Comparison of ENCODE assay signal across 8 cellular contexts in genomic region chr3:128794788-128795649, GRCh38.
A peak's percentile ranks its signal among the peaks of the same experiment; 100 is the strongest.
DNase-seq lines count a peak whose midpoint lies in the region; ATAC-seq and TF ChIP-seq lines count a peak whose summit lies in the region.

No MANE protein-coding gene starts in this region.

- peak; percentile 67 for ATAC-seq in GM19455 (IDR thresholded peaks at IDR 0.05; ENCODE audit: unreplicated experiment)

- peaks cover 23% of the 10 kb centered on the region for H3K79me2 ChIP-seq in OCI-LY1 (ENCODE audit: insufficient read depth, low read length)

- H3K4me3 ChIP-seq in OCI-LY1 (ENCODE audit: low read depth, low read length, poor library complexity, severe bottlenecking) (no peak overlapping the region), esophagus squamous epithelium (no peak overlapping the region), tibial nerve (no peak overlapping the region)

- intact Hi-C loops in esophagus squamous epithelium (cut with DNase I) = loop anchor here (5.0 to 10.0 kb wide), 2 partner anchors 113 to 180 kb away; no protein-coding TSS in a partner anchor

- peaks cover 4% of the 10 kb centered on the region for H3K27me3 Mint-ChIP-seq in nephron progenitor cell (ENCODE audit: low read depth, poor library complexity)

- H3K9ac ChIP-seq in OCI-LY1 (ENCODE audit: low read length) = peak overlapping the region; percentile 5; the same call in 1 of the 2 replicates

- H4K20me1 ChIP-seq in OCI-LY1 (ENCODE audit: insufficient read depth, low read length) = no peaks in the 10 kb centered on the region

- H3K4me3 Mint-ChIP-seq in nephron progenitor cell = no peak overlapping the region

- H3K36me3 ChIP-seq in OCI-LY1 (ENCODE audit: insufficient read depth, low read length) (peaks cover 42% of the 10 kb centered on the region), esophagus squamous epithelium (peaks cover 17 to 44% (median 17%) of the 10 kb centered on the region in 3 donors), tibial nerve (peaks cover 2 to 43% (median 8%) of the 10 kb centered on the region in 3 donors)

- TF ChIP-seq POLR2A in esophagus squamous epithelium (IDR thresholded peaks at IDR 0.05) = no peak
- no peak for TF ChIP-seq POLR2A in tibial nerve (IDR thresholded peaks at IDR 0.05)

- H3K27me3 ChIP-seq in OCI-LY1 (ENCODE audit: insufficient read depth, low read length) = no peaks in the 10 kb centered on the region
- no peaks in the 10 kb centered on the region for H3K27me3 ChIP-seq in esophagus squamous epithelium
- H3K27me3 ChIP-seq in tibial nerve = no peaks in the 10 kb centered on the region

- H3K36me3 Mint-ChIP-seq in nephron progenitor cell (ENCODE audit: low read depth) = peaks cover 43% of the 10 kb centered on the region

- peak overlapping the region; percentile 25 for H3K27ac ChIP-seq in OCI-LY1 (ENCODE audit: low read depth, low read length, poor library complexity, severe bottlenecking)
- peak overlapping the region; percentile 9 to 73 (median 54) for H3K27ac ChIP-seq in esophagus squamous epithelium
- H3K27ac ChIP-seq in tibial nerve = peak overlapping the region in 2 of 4 donors; percentile 56 to 65

- H3K4me1 Mint-ChIP-seq in nephron progenitor cell = peaks cover 19% of the 10 kb centered on the region

- H3K4me2 ChIP-seq in OCI-LY1 (ENCODE audit: low read length) = no peak overlapping the region

- TF ChIP-seq CTCF in OCI-LY1 (IDR thresholded peaks at IDR 0.05; ENCODE audit: low read length) = peak; percentile 97
- peak; percentile 70 to 90 (median 82) for TF ChIP-seq CTCF in esophagus squamous epithelium (IDR thresholded peaks at IDR 0.05)
- peak; percentile 84 for TF ChIP-seq CTCF in nephron progenitor cell (IDR thresholded peaks at IDR 0.05)
- TF ChIP-seq CTCF in tibial nerve (IDR thresholded peaks at IDR 0.05) = peak; percentile 71 to 83 (median 75)

- H3F3A ChIP-seq in OCI-LY1 (ENCODE audit: insufficient read depth, low read length) = peaks cover 8% of the 10 kb centered on the region; the same call in 1 of the 2 replicates

- H3K9me3 ChIP-seq in OCI-LY1 (ENCODE audit: low read length) = no peaks in the 10 kb centered on the region
- H3K9me3 ChIP-seq in esophagus squamous epithelium = no peaks in the 10 kb centered on the region
- H3K9me3 ChIP-seq in tibial nerve = no peaks in the 10 kb centered on the region

- TF ChIP-seq EP300 in tibial nerve (IDR thresholded peaks at IDR 0.05) = peak in 1 of 2 donors; percentile 59

- peak; percentile 44 for DNase-seq in COR-L47 (lab: John Stamatoyannopoulos, UW)
- DNase-seq in HT-29 (ENCODE audit: low spot score) = peak; percentile 84
- DNase-seq in activated T-cell treated with anti-CD3 and anti-CD28 coated beads for 48 hours (ENCODE audit: low read depth) = peak; percentile 52
- DNase-seq in esophagus squamous epithelium (lab: John Stamatoyannopoulos, UW) = no peak
- peak; percentile 57 for DNase-seq in nephron progenitor cell
- peak; percentile 21 to 77 for DNase-seq in tibial nerve (ENCODE audit: low spot score in 2 of 2)

- no peaks in the 10 kb centered on the region for H3K9me3 Mint-ChIP-seq in nephron progenitor cell

- H2AFZ ChIP-seq in OCI-LY1 (ENCODE audit: low read length) = no peak overlapping the region

- H3K4me1 ChIP-seq in OCI-LY1 (ENCODE audit: insufficient read depth, low read length, severe bottlenecking) (peaks cover 6% of the 10 kb centered on the region), esophagus squamous epithelium (peaks cover 14 to 48% (median 22%) of the 10 kb centered on the region in 3 donors), tibial nerve (peaks cover 0 to 48% (median 14%) of the 10 kb centered on the region in 4 donors)

- 40 to 47% methylated on average over 7 of the region's 7 CpGs for WGBS in esophagus squamous epithelium, 2 donors
- WGBS in tibial nerve, 2 donors = 57 to 59% methylated on average over 7 of the region's 7 CpGs

- no peaks in the 10 kb centered on the region for H3K9me2 ChIP-seq in OCI-LY1 (ENCODE audit: low read depth, low read length)

- H3K27ac Mint-ChIP-seq in nephron progenitor cell = peak overlapping the region; percentile 40
